ENCODE assay signal across 7 cellular contexts in the genomic region with DNA sequence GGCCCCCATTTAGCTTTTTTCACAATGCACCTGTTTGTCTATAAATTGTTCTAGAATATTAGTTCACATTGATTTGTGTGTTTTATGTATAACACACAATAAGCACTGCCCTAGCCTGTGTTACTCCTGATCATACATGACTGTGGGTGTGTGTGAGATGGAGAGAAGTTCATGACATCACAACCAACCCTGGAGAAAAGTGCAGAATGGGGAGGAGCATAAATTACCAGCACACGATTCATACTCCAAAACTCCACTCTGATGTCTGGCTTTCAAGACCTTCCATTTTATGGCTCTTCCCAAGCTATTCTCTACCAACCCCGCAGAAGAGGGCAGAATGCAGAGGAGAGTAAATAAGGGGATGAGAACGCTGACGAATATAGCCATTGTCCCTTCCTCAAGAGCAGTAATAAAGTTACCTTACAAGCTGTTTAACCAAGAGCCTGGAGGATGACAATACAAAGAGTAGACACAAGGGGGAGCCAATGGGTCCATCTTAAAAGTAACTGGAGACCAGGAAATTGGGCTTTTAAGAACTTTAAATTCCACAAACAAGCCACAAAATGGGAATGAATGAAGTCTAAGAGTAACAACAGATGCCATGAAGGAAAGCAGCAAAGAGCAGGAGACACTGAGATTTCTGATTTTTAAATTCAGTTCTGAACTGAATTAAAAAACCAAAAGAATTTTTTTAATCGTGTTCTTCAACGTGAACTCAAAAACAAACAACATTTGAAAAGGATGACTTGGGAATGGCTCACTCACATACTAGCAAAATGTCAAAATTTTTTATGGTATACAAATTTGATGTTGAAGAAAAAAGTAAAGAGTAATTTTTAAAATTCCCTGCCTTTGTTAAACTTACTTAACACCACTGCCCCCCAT.
DNase-seq lines count a peak whose midpoint lies in the region; ATAC-seq lines count a peak whose summit lies in the region.

No MANE protein-coding gene starts in this region.

- CTCF ChIA-PET in activated CD4-positive, alpha-beta T cell treated with anti-CD3 and anti-CD28 coated beads, Interleukin-2, amount 10 ng/mL, durations not matched to agents 7 days and 5 days (lab: Charles Lee) = interaction anchor here (1.1 kb wide), 1 partner anchor 9 kb away, joined by 3 read pairs; no protein-coding TSS in a partner anchor

- H3K27ac ChIP-seq in GM23248 = no peak overlapping the region

- in situ Hi-C loops in GM23248 (cut with MboI) = loop anchor here (25.0 kb wide), 1 partner anchor 557 kb away; no protein-coding TSS in a partner anchor

- ATAC-seq in stimulated activated naive CD8-positive, alpha-beta T cell treated with anti-CD3 and anti-CD28 coated beads, Interleukin-15, Interleukin-2, amounts not matched to agents 100 U/mL and 50 U/mL, for 24 hours = no peak

- H3K9me3 Mint-ChIP-seq in activated CD4-positive, alpha-beta T cell treated with anti-CD3 and anti-CD28 coated beads, Interleukin-2, amount 10 ng/mL, durations not matched to agents 7 days and 5 days = no peaks in the 10 kb centered on the region

- H3K9me3 ChIP-seq in GM23248 (ENCODE audit: low read depth) = no peaks in the 10 kb centered on the region

- H3K4me2 ChIP-seq in GM23248 (ENCODE audit: unreplicated experiment) = peak overlapping the region; percentile 62

- no peak overlapping the region for H2AFZ ChIP-seq in GM23248

- H3K4me1 ChIP-seq in GM23248 (ENCODE audit: insufficient read depth) = 0 out of 2 replicates have a peak, but pooled peaks cover 3% of the 10 kb centered on the region

- H3K36me3 ChIP-seq in GM23248 (ENCODE audit: low read depth) = no peaks in the 10 kb centered on the region

- H3K79me2 ChIP-seq in GM23248 (ENCODE audit: insufficient read depth) = peaks cover 48% of the 10 kb centered on the region

- H3K9ac ChIP-seq in GM23248 = no peak overlapping the region

- H3K4me3 ChIP-seq in GM23248 = no peak overlapping the region

- no peaks in the 10 kb centered on the region for H3K9me2 ChIP-seq in GM23248 (ENCODE audit: insufficient read depth)

- H3F3A ChIP-seq in GM23248 (ENCODE audit: insufficient read depth) = no peaks in the 10 kb centered on the region

- POLR2A ChIA-PET in activated CD4-positive, alpha-beta T cell treated with anti-CD3 and anti-CD28 coated beads, Interleukin-2, amount 10 ng/mL, durations not matched to agents 7 days and 5 days (lab: Charles Lee) = no interaction called here

- H3K4me1 Mint-ChIP-seq in activated CD4-positive, alpha-beta T cell treated with anti-CD3 and anti-CD28 coated beads, Interleukin-2, amount 10 ng/mL, durations not matched to agents 7 days and 5 days = no peaks in the 10 kb centered on the region

- WGBS in GM23248 (ENCODE audit: low coverage in 1 of 2, low lambda C conversion rate in 2 of 2, missing lambda C conversion rate in 2 of 2), 2 experiments = 42 to 43% methylated on average over 6 of the region's 6 CpGs

- H3K27me3 Mint-ChIP-seq in activated CD4-positive, alpha-beta T cell treated with anti-CD3 and anti-CD28 coated beads, Interleukin-2, amount 10 ng/mL, durations not matched to agents 7 days and 5 days = peaks cover 2% of the 10 kb centered on the region

- H3K27me3 ChIP-seq in GM23248 (replicated peaks; ENCODE audit: insufficient read depth) = no peaks in the 10 kb centered on the region

- H3K4me3 Mint-ChIP-seq in activated CD4-positive, alpha-beta T cell treated with anti-CD3 and anti-CD28 coated beads, Interleukin-2, amount 10 ng/mL, durations not matched to agents 7 days and 5 days = no peak overlapping the region

- H3K27ac Mint-ChIP-seq in activated CD4-positive, alpha-beta T cell treated with anti-CD3 and anti-CD28 coated beads, Interleukin-2, amount 10 ng/mL, durations not matched to agents 7 days and 5 days = no peak overlapping the region

- no peaks in the 10 kb centered on the region for H3K36me3 Mint-ChIP-seq in activated CD4-positive, alpha-beta T cell treated with anti-CD3 and anti-CD28 coated beads, Interleukin-2, amount 10 ng/mL, durations not matched to agents 7 days and 5 days (ENCODE audit: low read depth)

- DNase-seq in DMS153 treated with DMSO at 0.1 percent for 48 hours (lab: John Stamatoyannopoulos, UW; ENCODE audit: unreplicated experiment) = peak; percentile 16
- peak; percentile 72 for DNase-seq in GM23248
- DNase-seq in NCI-H2029 (lab: John Stamatoyannopoulos, UW) = peak; percentile 20
- peak; percentile 56 for DNase-seq in activated CD4-positive, alpha-beta T cell treated with anti-CD3 and anti-CD28 coated beads, Interleukin-2, amount 10 ng/mL, durations not matched to agents 7 days and 5 days
- peak; percentile 21 for DNase-seq in hepatic stellate cell (ENCODE audit: low spot score)
- DNase-seq in stimulated activated naive CD8-positive, alpha-beta T cell treated with anti-CD3 and anti-CD28 coated beads, Interleukin-15, Interleukin-2, amounts not matched to agents 100 U/mL and 50 U/mL, for 24 hours = peak; percentile 25
- no peak for DNase-seq in GM19238 (ENCODE audit: insufficient read length, low spot score)

- peaks cover 3% of the 10 kb centered on the region; the same call in 1 of the 2 replicates for H4K20me1 ChIP-seq in GM23248 (ENCODE audit: insufficient read depth)
